1 cellular context compared by ENCODE assay signal in the genomic region with DNA sequence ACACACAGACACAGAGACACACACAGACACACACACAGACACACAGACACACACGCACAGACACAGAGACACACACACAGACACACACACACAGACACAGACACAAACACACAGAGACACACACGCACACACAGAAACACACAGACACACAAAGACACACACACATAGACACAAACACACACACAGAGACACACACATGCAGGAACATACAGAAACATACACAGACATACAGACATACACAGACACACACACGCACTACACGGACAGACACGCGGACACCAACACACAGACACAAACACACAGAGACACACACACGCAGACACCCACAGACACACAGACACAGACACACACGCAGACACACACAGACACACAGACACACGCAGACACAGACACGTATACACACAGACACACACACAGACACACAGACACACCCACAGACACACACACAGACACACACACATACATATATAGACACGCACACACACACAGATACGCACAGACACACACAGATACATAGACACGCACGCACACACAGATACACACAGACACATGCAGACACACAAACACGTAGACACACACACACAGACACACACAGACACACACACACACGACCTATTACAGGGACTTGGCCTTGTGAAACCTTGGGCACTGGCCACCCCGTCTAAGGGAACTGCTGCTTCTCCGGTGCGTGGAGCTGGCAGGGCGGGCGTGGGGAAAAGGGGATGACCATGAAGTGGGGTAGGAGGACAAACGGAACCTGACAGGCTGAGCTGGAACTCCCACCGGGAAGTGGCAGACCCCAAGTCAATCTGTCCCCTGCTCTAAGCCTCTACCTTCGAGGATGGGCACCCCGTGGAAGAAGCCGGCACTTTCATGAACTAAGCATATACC.
TF ChIP-seq lines count a peak whose summit lies in the region.

No MANE protein-coding gene starts in this region.

TF ChIP-seq in A549, 52 proteins besides CTCF, POLR2A, EP300 and RAD21 (continued from another document):
- TF ChIP-seq, protein P1, sequence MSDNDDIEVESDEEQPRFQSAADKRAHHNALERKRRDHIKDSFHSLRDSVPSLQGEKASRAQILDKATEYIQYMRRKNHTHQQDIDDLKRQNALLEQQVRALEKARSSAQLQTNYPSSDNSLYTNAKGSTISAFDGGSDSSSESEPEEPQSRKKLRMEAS (IDR thresholded peaks at IDR 0.05), result no peak
- TF ChIP-seq ZSCAN20 (CRISPR knock-in tag; IDR thresholded peaks at IDR 0.05) (no peak), KDM5A (IDR thresholded peaks at IDR 0.05) (no peak), EHMT2 (IDR thresholded peaks at IDR 0.05; ENCODE audit: low read depth) (no peak), FOSL2 (IDR thresholded peaks at IDR 0.05) (no peak), FOSL2 (CRISPR knock-in tag; IDR thresholded peaks at IDR 0.05) (no peak), POLR2AphosphoS2 (conservative IDR thresholded peaks at IDR 0.05; ENCODE audit: low read length) (no peak), MAFK (IDR thresholded peaks at IDR 0.05; ENCODE audit: partially characterized antibody) (no peak), ESRRA (IDR thresholded peaks at IDR 0.05; ENCODE audit: borderline replicate concordance, low read length) (no peak)
- TF ChIP-seq, protein P2, sequence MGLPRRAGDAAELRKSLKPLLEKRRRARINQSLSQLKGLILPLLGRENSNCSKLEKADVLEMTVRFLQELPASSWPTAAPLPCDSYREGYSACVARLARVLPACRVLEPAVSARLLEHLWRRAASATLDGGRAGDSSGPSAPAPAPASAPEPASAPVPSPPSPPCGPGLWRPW (IDR thresholded peaks at IDR 0.05), result no peak
